11 cellular contexts compared by ENCODE assay signal in genomic region chr4:173191623-173192041, GRCh38. TPM values are rescaled to one million over a fixed set of nuclear protein-coding genes. Genes with fewer than 3 reads are reported as not detected.
A peak's percentile ranks its signal among the peaks of the same experiment; 100 is the strongest.
DNase-seq lines count a peak whose midpoint lies in the region; ATAC-seq and TF ChIP-seq lines count a peak whose summit lies in the region.
"Had no signal": no experiment of that assay in that cellular context is flagged by ENCODE, and none has a peak within 500 bp of the region (broad histone marks: within the 10 kb centered on the region; RNA-seq: fewer than 3 reads in every experiment).

No MANE protein-coding gene starts in this region.

- TF ChIP-seq POLR2A in body of pancreas (IDR thresholded peaks at IDR 0.05), result no peak

- no peak overlapping the region for H4K8ac ChIP-seq in mesenchymal stem cell (ENCODE audit: low read length)

- H3K14ac ChIP-seq in mesenchymal stem cell (ENCODE audit: low read length in 2 of 2), result no peak overlapping the region

- H3K4me2 ChIP-seq in mesenchymal stem cell (ENCODE audit: low read length, poor library complexity, severe bottlenecking), result no peak overlapping the region

- ATAC-seq in body of pancreas (peak; percentile 38), T-cell (replicated peaks in 1 of 4) (no peak)

- H3K27me3 ChIP-seq in HUES48 (ENCODE audit: control insufficient read depth, insufficient read depth, low read length) (no peaks in the 10 kb centered on the region), body of pancreas (no peaks in the 10 kb centered on the region), mesenchymal stem cell (ENCODE audit: control insufficient read depth in 1 of 2, insufficient read depth in 1 of 2, low read length in 2 of 2) (no peaks in the 10 kb centered on the region), dorsolateral prefrontal cortex (no peaks in the 10 kb centered on the region)

- intact Hi-C loops in body of pancreas (cut with DNase I) (no loop called here), dorsolateral prefrontal cortex (cut with DNase I) (no loop called here)

- H3K18ac ChIP-seq in mesenchymal stem cell (ENCODE audit: low read depth in 1 of 2, low read length in 2 of 2), result no peak overlapping the region

- no peak overlapping the region for H2BK5ac ChIP-seq in mesenchymal stem cell (ENCODE audit: low read depth, low read length, poor library complexity, severe bottlenecking)

- H2AK5ac ChIP-seq in mesenchymal stem cell (ENCODE audit: low read length, severe bottlenecking), result no peak overlapping the region

- H2BK15ac ChIP-seq in mesenchymal stem cell (ENCODE audit: low read depth, poor library complexity, severe bottlenecking), result no peak overlapping the region

- no peak overlapping the region for H4K91ac ChIP-seq in mesenchymal stem cell (ENCODE audit: low read length)

- no peaks in the 10 kb centered on the region for H3K79me1 ChIP-seq in mesenchymal stem cell (replicated peaks; ENCODE audit: low read length, poor library complexity, severe bottlenecking)

- POLR2A ChIA-PET in T-cell (lab: Charles Lee), result no interaction called here

- TF ChIP-seq CTCF in body of pancreas (IDR thresholded peaks at IDR 0.05) (no peak), dorsolateral prefrontal cortex (IDR thresholded peaks at IDR 0.05 in 54 of 56, conservative IDR thresholded peaks at IDR 0.05 in 2 of 56; ENCODE audit: low read depth in 1 of 56, partially characterized antibody in 56 of 56) (no peak)

- no peak overlapping the region for H3K4ac ChIP-seq in mesenchymal stem cell (ENCODE audit: low read depth in 1 of 2, low read length in 2 of 2)

- H3K27ac ChIP-seq in HUES48 (ENCODE audit: low read depth, low read length) (peak overlapping the region; percentile 47), body of pancreas (peak overlapping the region in 1 of 4 donors; percentile 1), mesenchymal stem cell (ENCODE audit: low read length, poor library complexity, severe bottlenecking) (peak overlapping the region; percentile 17), dorsolateral prefrontal cortex (no peak overlapping the region)

- WGBS in body of pancreas, 2 donors, result 36 to 41% methylated on average over 3 of the region's 3 CpGs
- WGBS in mesenchymal stem cell, result 26% methylated on average over 2 of the region's 3 CpGs

- CTCF ChIA-PET in T-cell (lab: Charles Lee), result no interaction called here

- no peaks in the 10 kb centered on the region for H3K27me3 Mint-ChIP-seq in T-cell

- no peak overlapping the region for H2BK120ac ChIP-seq in mesenchymal stem cell (ENCODE audit: low read depth, low read length)

- no peaks in the 10 kb centered on the region for H3K36me3 ChIP-seq in HUES48 (ENCODE audit: control insufficient read depth, insufficient read depth, low read length)
- no peaks in the 10 kb centered on the region for H3K36me3 ChIP-seq in body of pancreas (replicated peaks in 1 of 2; ENCODE audit: insufficient read depth in 1 of 2, low read depth in 2 of 2)
- H3K36me3 ChIP-seq in mesenchymal stem cell (ENCODE audit: control insufficient read depth in 1 of 2, insufficient read depth in 2 of 2, low read depth in 1 of 2, low read length in 2 of 2), result no peaks in the 10 kb centered on the region

- H3K23ac ChIP-seq in mesenchymal stem cell (ENCODE audit: low read length in 2 of 2), result no peak overlapping the region

- no peak overlapping the region for H3K4me3 ChIP-seq in HUES48 (ENCODE audit: low read depth, low read length)
- H3K4me3 ChIP-seq in body of pancreas, result no peak overlapping the region
- no peak overlapping the region for H3K4me3 ChIP-seq in mesenchymal stem cell (ENCODE audit: insufficient read depth in 1 of 2, low read depth in 1 of 2, low read length in 2 of 2)
- H3K4me3 ChIP-seq in dorsolateral prefrontal cortex, result peak overlapping the region in 2 of 59 donors; percentile 1 to 30

- no peak overlapping the region for H3K9ac ChIP-seq in HUES48 (ENCODE audit: low read depth, low read length)
- no peak overlapping the region for H3K9ac ChIP-seq in mesenchymal stem cell (ENCODE audit: low read length)

- H3K4me3 Mint-ChIP-seq in T-cell, result no peak overlapping the region

- H3K4me1 Mint-ChIP-seq in T-cell, result peaks cover 45 to 58% (median 48%) of the 10 kb centered on the region in 3 donors

- H3K4me1 ChIP-seq in HUES48 (ENCODE audit: control insufficient read depth, insufficient read depth, low read length) (peaks cover 54% of the 10 kb centered on the region), body of pancreas (peaks cover 24% of the 10 kb centered on the region), mesenchymal stem cell (ENCODE audit: control insufficient read depth, insufficient read depth, low read depth, low read length) (peaks cover 5% of the 10 kb centered on the region)

- no peak overlapping the region for H3K27ac Mint-ChIP-seq in T-cell

- H2BK12ac ChIP-seq in mesenchymal stem cell (ENCODE audit: low read length in 2 of 2), result no peak overlapping the region

- DNase-seq in DMS53 treated with DMSO at 0.1 percent for 48 hours (lab: John Stamatoyannopoulos, UW; ENCODE audit: unreplicated experiment) (peak; percentile 18), body of pancreas (no peak), mesenchymal stem cell (peak; percentile 23), OCI-M2 (lab: John Stamatoyannopoulos, UW; ENCODE audit: unreplicated experiment) (no peak), T-cell (no peak), dorsolateral prefrontal cortex (no peak), DMS 273 (lab: John Stamatoyannopoulos, UW; ENCODE audit: unreplicated experiment) (no peak)
- DNase-seq: activated gamma-delta T cell; NCI-H187 treated with DMSO at 0.1 percent for 48 hours; stimulated activated CD4-positive, alpha-beta T cell treated with anti-CD3 and anti-CD28 coated beads, Interleukin-12 subunit alpha, Interleukin-12 subunit beta, amount 100 ng/mL, for 4 hours had no signal

- peaks cover 16% of the 10 kb centered on the region for H3K36me3 Mint-ChIP-seq in T-cell

- no peak overlapping the region for H2AFZ ChIP-seq in mesenchymal stem cell (ENCODE audit: low read depth, low read length)

- H3K9me3 Mint-ChIP-seq in T-cell, result no peaks in the 10 kb centered on the region

- H3K9me3 ChIP-seq in HUES48 (ENCODE audit: control insufficient read depth, insufficient read depth, low read length) (no peaks in the 10 kb centered on the region), body of pancreas (no peaks in the 10 kb centered on the region), mesenchymal stem cell (ENCODE audit: control insufficient read depth, low read length) (no peaks in the 10 kb centered on the region)

RNA-seq across cellular contexts. Expression of gene GALNT7, which starts 23.0 kb away (rescaled TPM):
- total RNA-seq in body of pancreas (10 to 100 TPM; 20.4 to 32.4 TPM), T-cell (10 to 100 TPM; 12.2 to 16.6 (median 14.0) TPM), dorsolateral prefrontal cortex (10 to 100 TPM; 14.2 to 37.5 (median 20.9) TPM)
- 20.9 TPM for polyA plus RNA-seq in mesenchymal stem cell (2013, experiment 1 of 2)
- 21.9 TPM for polyA plus RNA-seq in mesenchymal stem cell (2013, experiment 2 of 2)

Comparison
In these comparisons a context has a peak if more than half of its experiments do, and no peak if none do; other contexts are left out.
1. DNase-seq: peak in DMS53 treated with DMSO at 0.1 percent for 48 hours (single experiment) and mesenchymal stem cell (single experiment); none in body of pancreas (0 of 4), OCI-M2 (single experiment), T-cell (0 of 34), dorsolateral prefrontal cortex (0 of 10) and DMS 273 (single experiment).
2. H3K27ac ChIP-seq: peak in HUES48 (single experiment) and mesenchymal stem cell (single experiment); none in dorsolateral prefrontal cortex (0 of 59).